Comparison of ENCODE assay signal across 1 cellular context in genomic region chr4:111631157-111631999, GRCh38.
TF ChIP-seq lines count a peak whose summit lies in the region.

No MANE protein-coding gene starts in this region.

TF ChIP-seq in A549, 52 proteins besides CTCF, POLR2A, EP300 and RAD21 (continued from another document):
- TF ChIP-seq FOSL2 (IDR thresholded peaks at IDR 0.05) (no peak), FOSL2 (CRISPR knock-in tag; IDR thresholded peaks at IDR 0.05) (no peak), RCOR1 (IDR thresholded peaks at IDR 0.05; ENCODE audit: low read depth, low read length) (no peak), E2F6 (IDR thresholded peaks at IDR 0.05; ENCODE audit: borderline replicate concordance, low read depth) (no peak), PHF8 (IDR thresholded peaks at IDR 0.05; ENCODE audit: borderline replicate concordance, low read depth) (no peak), RNF2 (IDR thresholded peaks at IDR 0.05; ENCODE audit: borderline replicate concordance, low read depth) (no peak)
- TF ChIP-seq, protein P1, sequence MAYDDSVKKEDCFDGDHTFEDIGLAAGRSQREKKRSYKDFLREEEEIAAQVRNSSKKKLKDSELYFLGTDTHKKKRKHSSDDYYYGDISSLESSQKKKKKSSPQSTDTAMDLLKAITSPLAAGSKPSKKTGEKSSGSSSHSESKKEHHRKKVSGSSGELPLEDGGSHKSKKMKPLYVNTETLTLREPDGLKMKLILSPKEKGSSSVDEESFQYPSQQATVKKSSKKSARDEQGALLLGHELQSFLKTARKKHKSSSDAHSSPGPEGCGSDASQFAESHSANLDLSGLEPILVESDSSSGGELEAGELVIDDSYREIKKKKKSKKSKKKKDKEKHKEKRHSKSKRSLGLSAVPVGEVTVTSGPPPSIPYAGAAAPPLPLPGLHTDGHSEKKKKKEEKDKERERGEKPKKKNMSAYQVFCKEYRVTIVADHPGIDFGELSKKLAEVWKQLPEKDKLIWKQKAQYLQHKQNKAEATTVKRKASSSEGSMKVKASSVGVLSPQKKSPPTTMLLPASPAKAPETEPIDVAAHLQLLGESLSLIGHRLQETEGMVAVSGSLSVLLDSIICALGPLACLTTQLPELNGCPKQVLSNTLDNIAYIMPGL (CRISPR knock-in tag; IDR thresholded peaks at IDR 0.05; ENCODE audit: borderline replicate concordance): no peak
TF ChIP-seq in A549: peak in this region for 2.
